Comparison of ENCODE assay signal across 2 cellular contexts in the genomic region with DNA sequence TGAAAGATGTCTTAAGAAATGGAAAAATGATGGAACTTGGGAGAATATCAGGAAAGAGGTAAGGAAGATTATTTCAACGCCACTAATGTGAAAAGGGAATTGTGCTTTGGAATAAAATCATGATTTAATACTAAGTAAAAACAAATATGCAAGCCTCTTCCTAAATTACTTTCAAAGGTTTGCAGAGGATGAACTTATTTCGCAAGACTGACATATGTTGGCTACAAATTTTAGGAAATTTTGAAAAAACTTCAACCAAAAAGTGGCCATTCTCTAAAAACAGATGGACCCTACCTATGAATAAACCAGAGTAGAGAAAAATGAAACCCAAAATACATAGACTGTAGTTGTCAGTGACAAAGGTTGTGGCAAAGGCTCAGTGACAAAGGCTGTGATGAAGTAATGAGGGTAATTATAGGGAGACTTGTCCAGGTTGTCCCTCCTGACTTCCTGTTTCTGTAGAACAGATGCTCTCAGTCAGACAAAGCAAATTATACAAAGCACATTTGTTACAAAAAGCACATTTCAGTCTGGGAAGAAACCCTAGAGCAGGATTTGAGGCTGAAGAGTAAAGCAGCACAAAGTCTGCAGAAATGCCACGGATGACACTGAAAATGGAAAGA.
TF ChIP-seq lines count a peak whose summit lies in the region.

No MANE protein-coding gene starts in this region.

TF ChIP-seq in GM23338, 12 proteins besides CTCF, POLR2A, EP300 and RAD21 (continued from another document):
- TF ChIP-seq, protein P1, sequence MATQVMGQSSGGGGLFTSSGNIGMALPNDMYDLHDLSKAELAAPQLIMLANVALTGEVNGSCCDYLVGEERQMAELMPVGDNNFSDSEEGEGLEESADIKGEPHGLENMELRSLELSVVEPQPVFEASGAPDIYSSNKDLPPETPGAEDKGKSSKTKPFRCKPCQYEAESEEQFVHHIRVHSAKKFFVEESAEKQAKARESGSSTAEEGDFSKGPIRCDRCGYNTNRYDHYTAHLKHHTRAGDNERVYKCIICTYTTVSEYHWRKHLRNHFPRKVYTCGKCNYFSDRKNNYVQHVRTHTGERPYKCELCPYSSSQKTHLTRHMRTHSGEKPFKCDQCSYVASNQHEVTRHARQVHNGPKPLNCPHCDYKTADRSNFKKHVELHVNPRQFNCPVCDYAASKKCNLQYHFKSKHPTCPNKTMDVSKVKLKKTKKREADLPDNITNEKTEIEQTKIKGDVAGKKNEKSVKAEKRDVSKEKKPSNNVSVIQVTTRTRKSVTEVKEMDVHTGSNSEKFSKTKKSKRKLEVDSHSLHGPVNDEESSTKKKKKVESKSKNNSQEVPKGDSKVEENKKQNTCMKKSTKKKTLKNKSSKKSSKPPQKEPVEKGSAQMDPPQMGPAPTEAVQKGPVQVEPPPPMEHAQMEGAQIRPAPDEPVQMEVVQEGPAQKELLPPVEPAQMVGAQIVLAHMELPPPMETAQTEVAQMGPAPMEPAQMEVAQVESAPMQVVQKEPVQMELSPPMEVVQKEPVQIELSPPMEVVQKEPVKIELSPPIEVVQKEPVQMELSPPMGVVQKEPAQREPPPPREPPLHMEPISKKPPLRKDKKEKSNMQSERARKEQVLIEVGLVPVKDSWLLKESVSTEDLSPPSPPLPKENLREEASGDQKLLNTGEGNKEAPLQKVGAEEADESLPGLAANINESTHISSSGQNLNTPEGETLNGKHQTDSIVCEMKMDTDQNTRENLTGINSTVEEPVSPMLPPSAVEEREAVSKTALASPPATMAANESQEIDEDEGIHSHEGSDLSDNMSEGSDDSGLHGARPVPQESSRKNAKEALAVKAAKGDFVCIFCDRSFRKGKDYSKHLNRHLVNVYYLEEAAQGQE (IDR thresholded peaks at IDR 0.05; ENCODE audit: unreplicated experiment) = no peak

TF ChIP-seq in GM12878, 131 proteins besides CTCF, POLR2A, EP300 and RAD21 (continued from another document):
- no peak for TF ChIP-seq NR2C2 (IDR thresholded peaks at IDR 0.05; ENCODE audit: borderline replicate concordance, control insufficient read depth, insufficient read length, low read depth)
- TF ChIP-seq KAT2A (conservative IDR thresholded peaks at IDR 0.05; ENCODE audit: control insufficient read depth, low read depth, low read length) = no peak
- TF ChIP-seq CREM (IDR thresholded peaks at IDR 0.05; ENCODE audit: low read depth) = no peak
